Comparison of ENCODE assay signal across 24 cellular contexts in genomic region chr11:1146311-1146864, GRCh38. TPM values are rescaled to one million over a fixed set of nuclear protein-coding genes. Genes with fewer than 3 reads are reported as not detected.
"Had no signal": no experiment of that assay in that cellular context is flagged by ENCODE, and none has a peak within 500 bp of the region (broad histone marks: within the 10 kb centered on the region; RNA-seq: fewer than 3 reads in every experiment).

No MANE protein-coding gene starts in this region.

- H3K27ac ChIP-seq: cardiac muscle cell, esophagus squamous epithelium, heart right ventricle, psoas muscle, SJCRH30, skin epidermis, testis, VCaP had no signal

- H3K9me3 ChIP-seq: testis had no signal

- H3K27me3 ChIP-seq: cardiac muscle cell, SJCRH30, testis had no signal

- DNase-seq: activated CD4-positive, alpha-beta T cell treated with anti-CD3 and anti-CD28 coated beads, Interleukin-2, amount 50 U/mL, for 1 hour; amygdala; dermis blood vessel endothelial cell; effector memory CD8-positive, alpha-beta T cell; esophagus squamous epithelium; heart right ventricle; kidney glomerular epithelial cell; left ventricle myocardium superior; psoas muscle; right cardiac atrium; SJCRH30; stimulated activated CD4-positive, alpha-beta T cell treated with anti-CD3 and anti-CD28 coated beads, Interleukin-15, amount 100 ng/mL, for 24 hours; stimulated activated CD4-positive, alpha-beta T cell treated with anti-CD3 and anti-CD28 coated beads, Interleukin-2, amount 100 ng/mL, for 48 hours; T-helper 2 cell; testis had no signal

- H3K4me3 ChIP-seq: cardiac muscle cell, esophagus squamous epithelium, heart right ventricle, psoas muscle, SJCRH30, skin epidermis, testis had no signal

- H3K27ac Mint-ChIP-seq: activated naive CD8-positive, alpha-beta T cell; effector memory CD8-positive, alpha-beta T cell; memory B cell; stimulated activated memory B cell treated with anti-CD40 and anti-IgM and Interleukin-4, amounts not matched to agents 10 μg/mL and 1 μg/mL and 100 μg/mL, for 72 hours had no signal

- H3K36me3 ChIP-seq: cardiac muscle cell, esophagus squamous epithelium, heart right ventricle, SJCRH30 had no signal

- H3K36me3 Mint-ChIP-seq: stimulated activated memory B cell treated with anti-CD40 and anti-IgM and Interleukin-4, amounts not matched to agents 10 μg/mL and 1 μg/mL and 100 μg/mL, for 72 hours had no signal

- H3K4me1 ChIP-seq: psoas muscle, SJCRH30, testis had no signal

- H3K4me3 Mint-ChIP-seq: activated naive CD8-positive, alpha-beta T cell; effector memory CD8-positive, alpha-beta T cell; memory B cell; stimulated activated memory B cell treated with anti-CD40 and anti-IgM and Interleukin-4, amounts not matched to agents 10 μg/mL and 1 μg/mL and 100 μg/mL, for 72 hours had no signal

- ATAC-seq: effector memory CD8-positive, alpha-beta T cell; heart right ventricle; left ventricle myocardium superior; psoas muscle; right cardiac atrium; stimulated activated memory B cell treated with anti-CD40 and anti-IgM and Interleukin-4, amounts not matched to agents 10 μg/mL and 1 μg/mL and 100 μg/mL, for 72 hours had no signal

RNA-seq across cellular contexts. Expression of gene MUC5AC, which starts 11.4 kb away (rescaled TPM):
- total RNA-seq: cardiac muscle cell, dermis blood vessel endothelial cell, heart right ventricle, left ventricle myocardium superior, osteoblast, right cardiac atrium, SJCRH30, urinary bladder had no signal
- polyA plus RNA-seq: cardiac muscle cell, heart right ventricle, neural cell, psoas muscle, right cardiac atrium, urinary bladder had no signal
